Comparison of ENCODE assay signal across 8 cellular contexts in the genomic region with DNA sequence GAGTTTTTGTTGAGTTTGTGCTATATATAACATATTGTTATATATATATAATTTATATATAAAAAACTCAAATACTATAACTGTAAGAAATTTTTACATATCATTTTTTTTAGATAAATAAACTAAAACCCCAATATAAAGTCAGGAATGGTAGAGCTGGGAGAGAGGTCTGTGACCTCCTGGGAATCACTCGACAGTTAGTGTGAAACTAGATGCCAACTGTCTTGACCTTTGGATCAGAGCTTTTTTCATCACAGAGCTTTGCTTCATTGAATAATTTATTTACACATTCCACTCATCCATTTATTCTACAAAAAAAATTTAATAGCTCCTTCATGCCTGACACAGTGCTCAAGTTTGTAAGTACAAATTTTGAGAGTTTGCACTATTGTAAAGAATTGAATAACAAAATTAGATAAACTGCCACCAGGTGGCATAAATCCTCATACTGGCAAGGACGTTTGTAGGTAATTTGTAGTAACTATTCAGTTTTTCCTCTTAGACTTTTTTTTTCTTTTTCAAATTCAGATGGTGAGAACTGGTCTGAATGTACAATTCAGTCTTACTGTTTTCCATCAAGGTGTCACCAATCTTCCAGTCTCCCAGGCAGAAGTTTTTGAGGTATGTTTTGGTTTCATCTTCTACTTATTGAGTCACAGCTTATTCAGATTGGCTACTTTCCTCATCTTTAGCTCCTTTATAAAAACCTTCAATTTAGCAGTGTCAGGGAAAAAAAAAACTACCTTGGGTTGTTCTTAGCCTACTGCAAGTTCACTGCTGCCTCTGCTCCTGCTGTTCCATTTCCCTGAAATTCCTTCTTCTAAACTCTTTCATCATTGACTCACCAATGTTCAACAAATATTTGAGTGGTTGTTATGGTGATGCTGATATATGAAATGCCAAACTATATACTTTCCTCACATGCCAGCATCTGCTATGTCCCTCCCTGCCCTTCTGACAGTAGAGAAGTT. TPM values are rescaled to one million over a fixed set of nuclear protein-coding genes. Genes with fewer than 3 reads are reported as not detected.
A peak's percentile ranks its signal among the peaks of the same experiment; 100 is the strongest.
DNase-seq lines count a peak whose midpoint lies in the region; ATAC-seq, FAIRE-seq and TF ChIP-seq lines count a peak whose summit lies in the region.

No MANE protein-coding gene starts in this region.

- TF ChIP-seq CTCF in astrocyte of the spinal cord (IDR thresholded peaks at IDR 0.05; ENCODE audit: low read depth, low read length): peak; percentile 22
- peak; percentile 37 for TF ChIP-seq CTCF in kidney (IDR thresholded peaks at IDR 0.05; ENCODE audit: borderline replicate concordance, extremely low read depth, insufficient read depth)
- peak; percentile 52 to 55 (median 53) for TF ChIP-seq CTCF in testis (IDR thresholded peaks at IDR 0.05)

- H3K27me3 Mint-ChIP-seq in activated naive CD8-positive, alpha-beta T cell treated with anti-CD3 and anti-CD28 coated beads, Interleukin-2, amount 50 U/mL, for 24 hours: peaks cover 26% of the 10 kb centered on the region
- peaks cover 11% of the 10 kb centered on the region for H3K27me3 Mint-ChIP-seq in activated naive CD8-positive, alpha-beta T cell treated with anti-CD3 and anti-CD28 coated beads for 36 hours

- no peak overlapping the region for H3K27ac Mint-ChIP-seq in activated naive CD8-positive, alpha-beta T cell treated with anti-CD3 and anti-CD28 coated beads, Interleukin-2, amount 50 U/mL, for 24 hours
- no peak overlapping the region for H3K27ac Mint-ChIP-seq in activated naive CD8-positive, alpha-beta T cell treated with anti-CD3 and anti-CD28 coated beads for 36 hours

- H3K9ac ChIP-seq in kidney (ENCODE audit: low read length in 2 of 2): no peak overlapping the region

- H3K9me3 ChIP-seq in kidney (ENCODE audit: control insufficient read depth in 1 of 2, low read length in 2 of 2) (no peaks in the 10 kb centered on the region), testis (no peaks in the 10 kb centered on the region)

- H3K9me3 Mint-ChIP-seq in activated naive CD8-positive, alpha-beta T cell treated with anti-CD3 and anti-CD28 coated beads, Interleukin-2, amount 50 U/mL, for 24 hours: no peaks in the 10 kb centered on the region
- H3K9me3 Mint-ChIP-seq in activated naive CD8-positive, alpha-beta T cell treated with anti-CD3 and anti-CD28 coated beads for 36 hours: no peaks in the 10 kb centered on the region

- ATAC-seq in activated naive CD8-positive, alpha-beta T cell treated with anti-CD3 and anti-CD28 coated beads, Interleukin-2, amount 50 U/mL, for 24 hours: peak; percentile 52

- no peak for TF ChIP-seq POLR2A in testis (IDR thresholded peaks at IDR 0.05)

- no peaks in the 10 kb centered on the region for H3K36me3 Mint-ChIP-seq in activated naive CD8-positive, alpha-beta T cell treated with anti-CD3 and anti-CD28 coated beads, Interleukin-2, amount 50 U/mL, for 24 hours (ENCODE audit: low read depth)
- H3K36me3 Mint-ChIP-seq in activated naive CD8-positive, alpha-beta T cell treated with anti-CD3 and anti-CD28 coated beads for 36 hours: no peaks in the 10 kb centered on the region

- H3K36me3 ChIP-seq in kidney (ENCODE audit: control insufficient read depth in 1 of 2, insufficient read depth in 2 of 2, low read length in 2 of 2) (no peaks in the 10 kb centered on the region), testis (ENCODE audit: low read depth, missing control alignments) (no peaks in the 10 kb centered on the region)

- 39 to 46% methylated on average over 2 of the region's 2 CpGs for WGBS in testis, 2 donors

- no peak overlapping the region for H3K27ac ChIP-seq in kidney (ENCODE audit: low read depth in 2 of 2, low read length in 2 of 2)
- H3K27ac ChIP-seq in testis: no peak overlapping the region

- intact Hi-C loops in kidney (cut with DNase I) (loop anchor here (10.0 kb wide), 1 partner anchor 556 kb away; no protein-coding TSS in a partner anchor), testis (cut with DNase I; ENCODE audit: low total_unique reads) (loop anchor here (10.0 kb wide), 1 partner anchor 136 kb away; no protein-coding TSS in a partner anchor)

- H3K4me3 Mint-ChIP-seq in activated naive CD8-positive, alpha-beta T cell treated with anti-CD3 and anti-CD28 coated beads, Interleukin-2, amount 50 U/mL, for 24 hours: no peak overlapping the region
- no peak overlapping the region for H3K4me3 Mint-ChIP-seq in activated naive CD8-positive, alpha-beta T cell treated with anti-CD3 and anti-CD28 coated beads for 36 hours

- in situ Hi-C loops in astrocyte of the spinal cord (cut with HindIII; ENCODE audit: low sequenced_read_pairs): loop anchor here (25.0 kb wide), 1 partner anchor 554 kb away; no protein-coding TSS in a partner anchor

- peaks cover 6% of the 10 kb centered on the region for H3K4me1 Mint-ChIP-seq in activated naive CD8-positive, alpha-beta T cell treated with anti-CD3 and anti-CD28 coated beads, Interleukin-2, amount 50 U/mL, for 24 hours
- H3K4me1 Mint-ChIP-seq in activated naive CD8-positive, alpha-beta T cell treated with anti-CD3 and anti-CD28 coated beads for 36 hours: peaks cover 6% of the 10 kb centered on the region

- no peaks in the 10 kb centered on the region for H3K27me3 ChIP-seq in testis

- DNase-seq in activated naive CD8-positive, alpha-beta T cell treated with anti-CD3 and anti-CD28 coated beads, Interleukin-2, amount 50 U/mL, for 24 hours: no peak
- no peak for DNase-seq in activated naive CD8-positive, alpha-beta T cell treated with anti-CD3 and anti-CD28 coated beads for 36 hours
- DNase-seq in NCI-H1105 (lab: John Stamatoyannopoulos, UW) (peak; percentile 22), astrocyte of the spinal cord (ENCODE audit: low read depth, low spot score) (peak; percentile 90), kidney (no peak), testis (peak; percentile 34), occipital lobe (lab: John Stamatoyannopoulos, UW) (no peak)
- DNase-seq in activated CD4-positive, CD25-positive, alpha-beta regulatory T cell treated with anti-CD3 and anti-CD28 coated beads, Interleukin-2, amount 50 U/mL, for 72 hours: no peak

- no peaks in the 10 kb centered on the region for H3K4me1 ChIP-seq in kidney (ENCODE audit: control insufficient read depth in 1 of 2, insufficient read depth in 1 of 2, low read depth in 1 of 2, low read length in 2 of 2)
- peaks cover 17% of the 10 kb centered on the region for H3K4me1 ChIP-seq in testis

- no peak overlapping the region for H3K4me3 ChIP-seq in astrocyte of the spinal cord (ENCODE audit: low read depth, low read length)
- H3K4me3 ChIP-seq in kidney (ENCODE audit: low read length in 2 of 2): no peak overlapping the region
- no peak overlapping the region for H3K4me3 ChIP-seq in testis

- FAIRE-seq in kidney (lab: Jason Lieb, UNC): peak; percentile 96

RNA-seq across cellular contexts. Expression of a gene that starts 28.7 kb away (rescaled TPM):
- 1 to 10 TPM; 4.5 to 5.1 TPM for total RNA-seq in activated naive CD8-positive, alpha-beta T cell treated with anti-CD3 and anti-CD28 coated beads for 36 hours
- 12.2 TPM for total RNA-seq in kidney
- polyA plus RNA-seq in kidney (ENCODE audit: insufficient read depth, low read depth, low replicate concordance): 3.1 TPM
- total RNA-seq in testis: 10 to 100 TPM; 29.1 to 34.4 TPM
- 6.1 TPM for polyA plus RNA-seq in testis (ENCODE audit: insufficient read depth, low read depth, low replicate concordance)
- total RNA-seq in occipital lobe: 4.2 TPM

RNA-seq across cellular contexts. Expression of a gene that starts 28.9 kb away (rescaled TPM):
- 1 to 10 TPM; 2.1 to 2.5 TPM for total RNA-seq in activated naive CD8-positive, alpha-beta T cell treated with anti-CD3 and anti-CD28 coated beads for 36 hours
- total RNA-seq in kidney: 11.7 TPM
- 4.3 TPM for polyA plus RNA-seq in kidney (ENCODE audit: insufficient read depth, low read depth, low replicate concordance)
- 10 to 100 TPM; 20.6 to 31.6 TPM for total RNA-seq in testis
- 1.3 TPM for polyA plus RNA-seq in testis (ENCODE audit: insufficient read depth, low read depth, low replicate concordance)
- total RNA-seq in occipital lobe: 13.4 TPM

Comparison
In these comparisons a context has a peak if more than half of its experiments do, and no peak if none do; other contexts are left out.
1. DNase-seq: peak in NCI-H1105 (single experiment), astrocyte of the spinal cord (single experiment) and testis (single experiment); none in activated naive CD8-positive, alpha-beta T cell treated with anti-CD3 and anti-CD28 coated beads, Interleukin-2, amount 50 U/mL, for 24 hours (single experiment), activated naive CD8-positive, alpha-beta T cell treated with anti-CD3 and anti-CD28 coated beads for 36 hours (single experiment), kidney (single experiment), occipital lobe (single experiment) and activated CD4-positive, CD25-positive, alpha-beta regulatory T cell treated with anti-CD3 and anti-CD28 coated beads, Interleukin-2, amount 50 U/mL, for 72 hours (single experiment).
2. Peak in every context shown above with its lines, with median percentiles within 50 percentile points of each other: CTCF ChIP-seq.